Comparison of ENCODE assay signal across 29 cellular contexts in genomic region chr20:36378686-36379085, GRCh38.
A peak's percentile ranks its signal among the peaks of the same experiment; 100 is the strongest.
DNase-seq lines count a peak whose midpoint lies in the region; ATAC-seq, FAIRE-seq and TF ChIP-seq lines count a peak whose summit lies in the region.
"Had no signal": no experiment of that assay in that cellular context is flagged by ENCODE, and none has a peak within 500 bp of the region (broad histone marks: within the 10 kb centered on the region; RNA-seq: fewer than 3 reads in every experiment).

No MANE protein-coding gene starts in this region.

- no peak overlapping the region for H2BK15ac ChIP-seq in H9 (ENCODE audit: low read depth, low read length)
- no peak overlapping the region for H2BK15ac ChIP-seq in H1 (ENCODE audit: low read length)
- H2BK15ac ChIP-seq in mesenchymal stem cell (ENCODE audit: low read depth, poor library complexity, severe bottlenecking), result no peak overlapping the region

- H2AK5ac ChIP-seq in H9 (ENCODE audit: insufficient read length, low read length) (no peak overlapping the region), H1 (ENCODE audit: low read depth, low read length) (no peak overlapping the region), mesenchymal stem cell (ENCODE audit: low read length, severe bottlenecking) (no peak overlapping the region)

- peaks cover 6% of the 10 kb centered on the region for H3K27me3 Mint-ChIP-seq in H9 (ENCODE audit: low read depth)

- H4K8ac ChIP-seq in H9 (replicated peaks; ENCODE audit: insufficient read length, low read depth, low read length), result no peak overlapping the region
- H4K8ac ChIP-seq in H1 (ENCODE audit: extremely low read depth, insufficient read depth, low read length), result no peak overlapping the region
- H4K8ac ChIP-seq in mesenchymal stem cell (ENCODE audit: low read length), result no peak overlapping the region

- H3K79me2 ChIP-seq in H9 (ENCODE audit: insufficient read depth, low read length), result no peaks in the 10 kb centered on the region
- H3K79me2 ChIP-seq in H1 (ENCODE audit: control insufficient read depth in 1 of 2, insufficient read depth in 2 of 2, low read length in 2 of 2), result no peaks in the 10 kb centered on the region

- no peaks in the 10 kb centered on the region for H3K36me3 ChIP-seq in HEK293 (ENCODE audit: control insufficient read depth in 2 of 2, insufficient read depth in 1 of 2, low read length in 2 of 2)
- no peaks in the 10 kb centered on the region for H3K36me3 ChIP-seq in H1 (ENCODE audit: control insufficient read depth in 2 of 4, insufficient read depth in 4 of 4, low read length in 3 of 4)
- H3K36me3 ChIP-seq in mesenchymal stem cell (ENCODE audit: control insufficient read depth in 1 of 2, insufficient read depth in 2 of 2, low read depth in 1 of 2, low read length in 2 of 2), result no peaks in the 10 kb centered on the region
- no peaks in the 10 kb centered on the region for H3K36me3 ChIP-seq in pancreas
- H3K36me3 ChIP-seq: BE2C, BLaER1 had no signal

- H3K79me1 ChIP-seq in H9 (ENCODE audit: insufficient read depth, low read depth, low read length, poor library complexity, severe bottlenecking), result no peaks in the 10 kb centered on the region
- no peaks in the 10 kb centered on the region for H3K79me1 ChIP-seq in H1 (ENCODE audit: low read depth, low read length)
- no peaks in the 10 kb centered on the region for H3K79me1 ChIP-seq in mesenchymal stem cell (replicated peaks; ENCODE audit: low read length, poor library complexity, severe bottlenecking)

- H2BK120ac ChIP-seq in H9 (ENCODE audit: low read depth, low read length, poor library complexity, severe bottlenecking) (no peak overlapping the region), H1 (replicated peaks; ENCODE audit: low read depth, low read length) (no peak overlapping the region), mesenchymal stem cell (ENCODE audit: low read depth, low read length) (no peak overlapping the region)

- H2BK12ac ChIP-seq in H9 (ENCODE audit: insufficient read length, low read depth, low read length) (no peak overlapping the region), H1 (ENCODE audit: low read depth, low read length) (0 out of 2 replicates have a peak overlapping the region, but pooled peaks have one; percentile 27), mesenchymal stem cell (ENCODE audit: low read length in 2 of 2) (no peak overlapping the region)

- peaks cover 0 to 5% of the 10 kb centered on the region in 2 experiments; a peak in 2 of 4 replicates for H3K4me1 Mint-ChIP-seq in H9
- H3K4me1 Mint-ChIP-seq: CD14-positive monocyte; CD4-positive, CD25-positive, alpha-beta regulatory T cell; CD8-positive, alpha-beta memory T cell had no signal

- no peak for TF ChIP-seq POLR2A in H1 (IDR thresholded peaks at IDR 0.05; ENCODE audit: control extremely low read depth in 1 of 2, low read depth in 2 of 2, low read length in 2 of 2)

- H3K56ac ChIP-seq in H9 (ENCODE audit: insufficient read length, low read depth, low read length), result no peak overlapping the region
- H3K56ac ChIP-seq in H1 (replicated peaks; ENCODE audit: insufficient read length, low read depth, low read length), result no peak overlapping the region

- CTCF ChIA-PET in HEK293 (lab: Yijun Ruan, JAX) (interaction anchor here (0.8 kb wide), 1 partner anchor 21 kb away, joined by 3 read pairs; no protein-coding TSS in a partner anchor), H1 (lab: Charles Lee; ENCODE audit: partially characterized antibody) (interaction anchor here (1.0 to 4.5 kb wide), 10 partner anchors 8 to 102 kb away, joined by 3 to 17 read pairs (median 4); no protein-coding TSS in a partner anchor)

- H4K5ac ChIP-seq in H9 (ENCODE audit: insufficient read length, low read depth, low read length) (no peak overlapping the region), H1 (ENCODE audit: insufficient read length, low read depth, low read length) (no peak overlapping the region)

- DNase-seq in H9 (no peak), H1 (ENCODE audit: low read depth in 1 of 2, low spot score in 2 of 2) (no peak), occipital lobe (lab: John Stamatoyannopoulos, UW) (peak; percentile 14), mesenchymal stem cell (no peak), pancreas (no peak)
- DNase-seq: 8988T; ACHN; BE2C; C1 segment of cervical spinal cord; CD4-positive, alpha-beta memory T cell; CD4-positive, CD25-positive, alpha-beta regulatory T cell; CD8-positive, alpha-beta memory T cell; COR-L47; DMS 273 treated with DMSO at 0.1 percent for 48 hours; DMS153; DMS53; DMS79; DND-41; EL; GDM1 had no signal

- H3K4me3 Mint-ChIP-seq in H9, result no peak overlapping the region
- H3K4me3 Mint-ChIP-seq: CD14-positive monocyte; CD4-positive, alpha-beta memory T cell; CD4-positive, CD25-positive, alpha-beta regulatory T cell; CD8-positive, alpha-beta memory T cell had no signal

- H3K18ac ChIP-seq in H9 (ENCODE audit: insufficient read length, low read depth, low read length), result no peak overlapping the region
- no peak overlapping the region; the same call in 1 of the 2 replicates for H3K18ac ChIP-seq in H1 (ENCODE audit: extremely low read depth, low read length)
- no peak overlapping the region for H3K18ac ChIP-seq in mesenchymal stem cell (ENCODE audit: low read depth in 1 of 2, low read length in 2 of 2)

- 0 out of 2 replicates have a peak overlapping the region, but pooled peaks have one; percentile 16 for H3K14ac ChIP-seq in H9 (ENCODE audit: insufficient read depth, low read length)
- H3K14ac ChIP-seq in H1 (ENCODE audit: insufficient read length), result no peak overlapping the region
- H3K14ac ChIP-seq in mesenchymal stem cell (ENCODE audit: low read length in 2 of 2), result no peak overlapping the region

- no peaks in the 10 kb centered on the region; a peak in 1 of 7 replicates for H3K36me3 Mint-ChIP-seq in H9 (ENCODE audit: insufficient read depth in 1 of 3, low read depth in 3 of 3)
- H3K36me3 Mint-ChIP-seq: CD14-positive monocyte; CD4-positive, alpha-beta memory T cell; CD4-positive, CD25-positive, alpha-beta regulatory T cell had no signal

- no peak overlapping the region for H4K91ac ChIP-seq in H9 (ENCODE audit: insufficient read length, low read depth, low read length)
- no peak overlapping the region for H4K91ac ChIP-seq in H1 (replicated peaks; ENCODE audit: insufficient read length, low read length)
- no peak overlapping the region for H4K91ac ChIP-seq in mesenchymal stem cell (ENCODE audit: low read length)

- no peak overlapping the region for H2BK20ac ChIP-seq in H9 (ENCODE audit: low read depth, low read length, poor library complexity, severe bottlenecking)
- no peak overlapping the region for H2BK20ac ChIP-seq in H1 (ENCODE audit: low read length)

- TF ChIP-seq CTCF in H9 (conservative IDR thresholded peaks at IDR 0.05) (no peak), HEK293 (tag by site-specific recombination; IDR thresholded peaks at IDR 0.05) (no peak), H1 (IDR thresholded peaks at IDR 0.05; ENCODE audit: control extremely low read depth in 1 of 3, insufficient read depth in 1 of 3, low read depth in 1 of 3, low read length in 3 of 3) (no peak), pancreas (IDR thresholded peaks at IDR 0.05) (no peak)

- H3K4ac ChIP-seq in H9 (ENCODE audit: low read depth, low read length), result no peak overlapping the region
- H3K4ac ChIP-seq in H1 (replicated peaks; ENCODE audit: insufficient read length, low read depth, low read length), result no peak overlapping the region
- no peak overlapping the region for H3K4ac ChIP-seq in mesenchymal stem cell (ENCODE audit: low read depth in 1 of 2, low read length in 2 of 2)

- no peaks in the 10 kb centered on the region for H3K9me3 Mint-ChIP-seq in H9

- no peak overlapping the region for H3T11ph ChIP-seq in H9 (ENCODE audit: low read length)

- H3K4me2 ChIP-seq in H9 (ENCODE audit: insufficient read depth, insufficient read length, low read length), result no peak overlapping the region
- no peak overlapping the region for H3K4me2 ChIP-seq in H1 (ENCODE audit: insufficient read depth in 1 of 2, low read depth in 2 of 2, low read length in 2 of 2)
- H3K4me2 ChIP-seq in mesenchymal stem cell (ENCODE audit: low read length, poor library complexity, severe bottlenecking), result no peak overlapping the region
- H3K4me2 ChIP-seq: BLaER1 had no signal

- no peak for TF ChIP-seq EP300 in H1 (IDR thresholded peaks at IDR 0.05; ENCODE audit: borderline replicate concordance in 1 of 2, low read depth in 2 of 2, low read length in 2 of 2)

- H3K4me3 ChIP-seq in HEK293 (ENCODE audit: low read depth, low read length) (no peak overlapping the region), H1 (ENCODE audit: extremely low read depth in 1 of 4, insufficient read depth in 2 of 4, low read depth in 3 of 4, low read length in 4 of 4) (no peak overlapping the region), mesenchymal stem cell (ENCODE audit: insufficient read depth in 1 of 2, low read depth in 1 of 2, low read length in 2 of 2) (no peak overlapping the region), pancreas (no peak overlapping the region)
- H3K4me3 ChIP-seq: BLaER1, GM12878 had no signal

- H3K9ac ChIP-seq in H9 (ENCODE audit: extremely low read depth, insufficient read length, low read length), result no peak overlapping the region
- no peak overlapping the region for H3K9ac ChIP-seq in H1 (replicated peaks in 1 of 4; ENCODE audit: extremely low read depth in 1 of 4, low read depth in 3 of 4, low read length in 3 of 4)
- H3K9ac ChIP-seq in mesenchymal stem cell (ENCODE audit: low read length), result no peak overlapping the region
- H3K9ac ChIP-seq: BLaER1 had no signal

- intact Hi-C loops in pancreas (cut with DNase I), result no loop called here

- H2BK5ac ChIP-seq in H9 (ENCODE audit: insufficient read length, low read length) (no peak overlapping the region), H1 (ENCODE audit: low read depth, low read length) (no peak overlapping the region), mesenchymal stem cell (ENCODE audit: low read depth, low read length, poor library complexity, severe bottlenecking) (no peak overlapping the region)

- H2AFZ ChIP-seq in H9 (ENCODE audit: low read length), result no peak overlapping the region
- H2AFZ ChIP-seq in H1 (ENCODE audit: low read length), result no peak overlapping the region
- H2AFZ ChIP-seq in mesenchymal stem cell (ENCODE audit: low read depth, low read length), result no peak overlapping the region

- no peaks in the 10 kb centered on the region for H3K4me1 ChIP-seq in H9 (ENCODE audit: insufficient read depth, low read length)
- no peaks in the 10 kb centered on the region for H3K4me1 ChIP-seq in HEK293 (ENCODE audit: control insufficient read depth, insufficient read depth, low read length)
- H3K4me1 ChIP-seq in H1 (replicated peaks in 1 of 4; ENCODE audit: control insufficient read depth in 3 of 4, insufficient read depth in 4 of 4, low read length in 3 of 4), result 0 out of 7 replicates have a peak, but pooled peaks cover 0 to 2% (median 0%) of the 10 kb centered on the region in 4 experiments
- no peaks in the 10 kb centered on the region for H3K4me1 ChIP-seq in mesenchymal stem cell (ENCODE audit: control insufficient read depth, insufficient read depth, low read depth, low read length)
- no peaks in the 10 kb centered on the region for H3K4me1 ChIP-seq in pancreas
- H3K4me1 ChIP-seq: BE2C, BLaER1 had no signal

- no peaks in the 10 kb centered on the region for H3K27me3 ChIP-seq in H9 (ENCODE audit: insufficient read depth, low read length)
- no peaks in the 10 kb centered on the region for H3K27me3 ChIP-seq in H1 (replicated peaks in 1 of 4; ENCODE audit: control insufficient read depth in 3 of 4, extremely low read depth in 1 of 4, insufficient read depth in 3 of 4, low read length in 3 of 4)
- H3K27me3 ChIP-seq in mesenchymal stem cell (ENCODE audit: control insufficient read depth in 1 of 2, insufficient read depth in 1 of 2, low read length in 2 of 2), result peaks cover 60 to 68% of the 10 kb centered on the region in 2 experiments
- H3K27me3 ChIP-seq in pancreas, result no peaks in the 10 kb centered on the region
- H3K27me3 ChIP-seq: BE2C, BLaER1 had no signal

- H4K20me1 ChIP-seq in H9 (ENCODE audit: control insufficient read depth, insufficient read depth, insufficient read length), result no peaks in the 10 kb centered on the region
- peaks cover 0 to 1% of the 10 kb centered on the region in 2 experiments for H4K20me1 ChIP-seq in H1 (replicated peaks in 1 of 2; ENCODE audit: control insufficient read depth in 1 of 2, insufficient read depth in 2 of 2, low read length in 2 of 2)

- H3K27ac Mint-ChIP-seq in H9, result no peak overlapping the region
- H3K27ac Mint-ChIP-seq: CD14-positive monocyte; CD4-positive, alpha-beta memory T cell; CD4-positive, CD25-positive, alpha-beta regulatory T cell; CD8-positive, alpha-beta memory T cell had no signal

- POLR2A ChIA-PET in HEK293 (lab: Yijun Ruan, JAX), result no interaction called here
- POLR2A ChIA-PET in H1 (lab: Charles Lee; ENCODE audit: partially characterized antibody), result interaction anchor here (0.6 kb wide), 1 partner anchor 53 kb away, joined by 3 read pairs; no protein-coding TSS in a partner anchor

- H3K27ac ChIP-seq in H9 (ENCODE audit: insufficient read length, low read depth, low read length), result no peak overlapping the region
- H3K27ac ChIP-seq in HEK293 (ENCODE audit: extremely low read depth, low read depth, low read length), result no peak overlapping the region
- H3K27ac ChIP-seq in H1 (ENCODE audit: low read depth, low read length), result no peak overlapping the region
- H3K27ac ChIP-seq in mesenchymal stem cell (ENCODE audit: low read length, poor library complexity, severe bottlenecking), result no peak overlapping the region
- no peak overlapping the region for H3K27ac ChIP-seq in pancreas
- H3K27ac ChIP-seq: BLaER1 had no signal

- H3K23me2 ChIP-seq in H9 (ENCODE audit: insufficient read length, low read depth, low read length, poor library complexity, severe bottlenecking), result no peaks in the 10 kb centered on the region
- no peaks in the 10 kb centered on the region for H3K23me2 ChIP-seq in H1 (ENCODE audit: low read depth, low read length)

- no peak for TF ChIP-seq RAD21 in H1 (IDR thresholded peaks at IDR 0.05 in 1 of 2, conservative IDR thresholded peaks at IDR 0.05 in 1 of 2; ENCODE audit: low read depth in 2 of 2, low read length in 2 of 2)

- H3K9me3 ChIP-seq in H9 (ENCODE audit: control insufficient read depth, low read depth, low read length) (no peaks in the 10 kb centered on the region), HEK293 (ENCODE audit: control insufficient read depth, insufficient read depth, low read depth, low read length) (no peaks in the 10 kb centered on the region), H1 (ENCODE audit: insufficient read depth in 2 of 2, low read depth in 1 of 2, low read length in 1 of 2) (no peaks in the 10 kb centered on the region), mesenchymal stem cell (ENCODE audit: control insufficient read depth, low read length) (peaks cover 6% of the 10 kb centered on the region), pancreas (no peaks in the 10 kb centered on the region)
- H3K9me3 ChIP-seq: BE2C, BLaER1 had no signal

- ATAC-seq in HG02642 (IDR thresholded peaks at IDR 0.05; ENCODE audit: poor library complexity, unreplicated experiment) (no peak), GM21529 (IDR thresholded peaks at IDR 0.05; ENCODE audit: unreplicated experiment) (no peak), pancreas (no peak)
- ATAC-seq: GM12878 had no signal

- no CpG with 5 or more reads among the region's 9 CpGs for WGBS in H9 (ENCODE audit: extremely low coverage, insufficient read length, low lambda C conversion rate)
- WGBS in H1 (ENCODE audit: extremely low coverage in 1 of 2, insufficient coverage in 1 of 2, insufficient read length in 1 of 2, insufficient replicate concordance in 2 of 2, low coverage in 1 of 2, low lambda C conversion rate in 2 of 2, missing lambda C conversion rate in 1 of 2), 2 experiments, result 91% methylated on average over 9 of the region's 9 CpGs; no CpG with 5 or more reads in 1 of the 2 experiments
- WGBS in mesenchymal stem cell, result 77% methylated on average over 9 of the region's 9 CpGs
- 76 to 82% methylated on average over 9 of the region's 9 CpGs for WGBS in pancreas, 2 donors

- H3K23ac ChIP-seq in H9 (ENCODE audit: insufficient read length, low read depth, low read length) (no peak overlapping the region), H1 (ENCODE audit: insufficient read length) (no peak overlapping the region), mesenchymal stem cell (ENCODE audit: low read length in 2 of 2) (no peak overlapping the region)

- no peak for FAIRE-seq in H1 (lab: Jason Lieb, UNC)
- FAIRE-seq in pancreas (lab: Jason Lieb, UNC), result no peak
- FAIRE-seq: A204.1, GM12878, GM12892, GM18507 had no signal
